Comparison of ENCODE assay signal across 8 cellular contexts in the genomic region with DNA sequence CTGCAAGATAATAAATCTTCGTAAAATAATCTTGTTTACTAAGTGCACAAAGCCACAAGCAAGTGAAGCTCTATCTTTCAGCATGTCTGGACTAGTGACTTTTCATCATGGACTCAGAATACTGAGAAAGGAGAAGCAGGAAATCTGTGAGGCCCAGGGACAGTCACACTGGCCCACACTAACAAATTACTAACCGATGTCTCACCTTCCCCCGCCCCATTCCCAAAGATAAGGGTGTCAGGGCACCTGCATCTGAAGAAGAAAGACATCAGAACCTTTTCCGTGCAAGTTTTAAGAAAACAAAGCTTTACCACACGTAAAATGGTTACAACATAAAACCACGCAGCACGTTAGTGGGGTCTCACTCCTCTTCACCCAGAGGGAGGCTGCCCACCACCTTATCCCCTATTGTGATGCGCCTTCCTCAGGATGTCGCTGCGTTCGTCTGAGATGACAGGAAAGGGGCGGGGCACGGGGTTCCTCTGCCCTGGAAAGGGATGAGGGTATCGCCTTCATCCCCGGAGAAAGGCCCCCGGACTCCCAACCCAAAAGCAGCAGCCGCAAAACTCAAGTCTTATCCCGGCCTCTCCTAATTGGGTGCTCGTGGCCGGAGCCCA. TPM values are rescaled to one million over a fixed set of nuclear protein-coding genes. Genes with fewer than 3 reads are reported as not detected.
DNase-seq lines count a peak whose midpoint lies in the region; ATAC-seq and TF ChIP-seq lines count a peak whose summit lies in the region.

No MANE protein-coding gene starts in this region.

- no peaks in the 10 kb centered on the region for H3K36me3 ChIP-seq in Peyer's patch
- H3K36me3 ChIP-seq in osteoblast (ENCODE audit: insufficient read depth, low read length), result no peaks in the 10 kb centered on the region
- no peaks in the 10 kb centered on the region for H3K36me3 ChIP-seq in transverse colon

- peak overlapping the region; percentile 99 for H2AFZ ChIP-seq in osteoblast (ENCODE audit: low read length)

- TF ChIP-seq POLR2A in Peyer's patch (IDR thresholded peaks at IDR 0.05), result no peak
- no peak for TF ChIP-seq POLR2A in transverse colon (IDR thresholded peaks at IDR 0.05)

- peak overlapping the region; percentile 98 for H3K4me2 ChIP-seq in osteoblast (ENCODE audit: insufficient read depth, low read length)

- H4K20me1 ChIP-seq in osteoblast (ENCODE audit: insufficient read depth, low read length), result no peaks in the 10 kb centered on the region

- peaks cover 0 to 18% (median 0%) of the 10 kb centered on the region in 4 donors for H3K4me1 ChIP-seq in Peyer's patch
- H3K4me1 ChIP-seq in osteoblast (ENCODE audit: insufficient read depth, low read length), result peaks cover 17% of the 10 kb centered on the region
- peaks cover 6 to 24% (median 11%) of the 10 kb centered on the region in 4 donors for H3K4me1 ChIP-seq in transverse colon

- peak; percentile 39 for ATAC-seq in GM21367 (IDR thresholded peaks at IDR 0.05; ENCODE audit: unreplicated experiment)

- intact Hi-C loops in transverse colon (cut with DNase I; ENCODE audit: low total_unique reads), result no loop called here

- H3K27me3 ChIP-seq in Peyer's patch, result no peaks in the 10 kb centered on the region
- H3K27me3 ChIP-seq in osteoblast (ENCODE audit: insufficient read depth, low read length), result no peaks in the 10 kb centered on the region
- H3K27me3 ChIP-seq in transverse colon, result no peaks in the 10 kb centered on the region

- peak overlapping the region; percentile 87 to 96 (median 88) for H3K27ac ChIP-seq in Peyer's patch
- peak overlapping the region; percentile 67 for H3K27ac ChIP-seq in osteoblast (ENCODE audit: low read depth, low read length)
- H3K27ac ChIP-seq in transverse colon, result peak overlapping the region; percentile 90 to 95 (median 94)

- H3K9me3 ChIP-seq in Peyer's patch (no peaks in the 10 kb centered on the region), osteoblast (ENCODE audit: low read depth, low read length) (no peaks in the 10 kb centered on the region), transverse colon (no peaks in the 10 kb centered on the region)

- peaks cover 53% of the 10 kb centered on the region for H3K79me2 ChIP-seq in osteoblast (ENCODE audit: insufficient read depth, low read length)

- WGBS in transverse colon (ENCODE audit: low coverage in 1 of 2), 2 donors, result 0 to 1% methylated on average over 10 to 20 of the region's 20 CpGs

- DNase-seq in D341Med (ENCODE audit: low spot score) (peak; percentile 71), HPDE6-E6E7 (ENCODE audit: extremely low spot score) (peak; percentile 44), Peyer's patch (peak in 2 of 3 donors; percentile 84 to 88), globus pallidus (ENCODE audit: low spot score) (peak; percentile 22), osteoblast (ENCODE audit: insufficient read length, low spot score, missing footprints) (peak; percentile 86), transverse colon (peak; percentile 78)
- DNase-seq in activated effector memory CD4-positive, alpha-beta T cell treated with anti-CD3 and anti-CD28 coated beads, Interleukin-2, amount 50 U/mL, for 16 hours, result peak; percentile 87

- TF ChIP-seq CTCF in Peyer's patch (IDR thresholded peaks at IDR 0.05) (no peak), osteoblast (IDR thresholded peaks at IDR 0.05; ENCODE audit: extremely low read depth, low read depth, low read length) (no peak), transverse colon (IDR thresholded peaks at IDR 0.05) (peak in 1 of 5 experiments; percentile 3)

- in situ Hi-C loops in transverse colon (cut with MboI; ENCODE audit: low pct_ligation_motif_present in 1 of 4, low pct_unique_long_range_greater_than_20kb in 1 of 4, low sequenced_read_pairs in 3 of 4), result no loop called here

- H3K4me3 ChIP-seq in Peyer's patch (peak overlapping the region; percentile 69 to 88 (median 77)), osteoblast (ENCODE audit: insufficient read depth, low read length) (peak overlapping the region; percentile 96), transverse colon (peak overlapping the region; percentile 80 to 96 (median 90))

- no peak for TF ChIP-seq EP300 in transverse colon (IDR thresholded peaks at IDR 0.05; ENCODE audit: low read depth)

RNA-seq across cellular contexts. Expression of gene BTBD10, which starts 0.6 kb away (rescaled TPM):
- total RNA-seq in Peyer's patch (10 to 100 TPM; 13.8 to 33.3 (median 27.1) TPM), osteoblast (51.0 and 55.7 TPM in 2 replicates), transverse colon (10 to 100 TPM in 3 of 4 donors, 1 to 10 TPM in 1; 9.0 to 39.9 (median 32.9) TPM)

RNA-seq across cellular contexts. Expression of gene PTH, which starts 33.4 kb away (rescaled TPM):
- total RNA-seq in Peyer's patch (not detected), osteoblast (not detected in 2 replicates), transverse colon (not detected)

Comparison
In these comparisons a context has a peak if more than half of its experiments do, and no peak if none do; other contexts are left out.
1. Peak in every context shown above with its lines: DNase-seq, ATAC-seq, H3K4me3 ChIP-seq and H3K27ac ChIP-seq.
2. DNase-seq: peak in every context shown above with its lines; median percentile 87 in activated effector memory CD4-positive, alpha-beta T cell treated with anti-CD3 and anti-CD28 coated beads, Interleukin-2, amount 50 U/mL, for 16 hours; 86 in Peyer's patch; 86 in osteoblast; 78 in transverse colon; 71 in D341Med; 44 in HPDE6-E6E7; 22 in globus pallidus.